30 cellular contexts compared by ENCODE assay signal in the genomic region with DNA sequence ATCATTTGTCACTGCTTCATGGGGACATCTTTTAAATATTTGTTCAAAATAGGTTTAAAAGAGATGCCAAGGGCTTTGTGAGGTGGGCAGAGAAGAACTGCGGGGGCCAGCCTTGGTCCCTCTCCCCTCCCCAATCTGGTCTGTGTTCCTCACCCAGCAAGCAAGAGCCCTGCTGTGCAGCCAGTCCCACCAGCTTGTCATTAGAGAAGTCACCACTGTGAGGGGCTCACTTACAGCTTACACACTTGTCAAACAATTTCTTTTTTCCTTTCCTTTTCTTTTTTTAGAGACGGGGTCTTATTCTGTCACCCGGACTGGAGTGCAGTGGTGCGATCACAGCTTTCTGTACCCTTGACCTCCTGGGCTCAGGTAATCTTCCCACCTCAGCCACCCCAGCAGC. TPM values are rescaled to one million over a fixed set of nuclear protein-coding genes. Genes with fewer than 3 reads are reported as not detected.
DNase-seq lines count a peak whose midpoint lies in the region; ATAC-seq and TF ChIP-seq lines count a peak whose summit lies in the region.
"Had no signal": no experiment of that assay in that cellular context is flagged by ENCODE, and none has a peak within 500 bp of the region (broad histone marks: within the 10 kb centered on the region; RNA-seq: fewer than 3 reads in every experiment).

No MANE protein-coding gene starts in this region.

- H3K4me1 Mint-ChIP-seq in endodermal cell: peaks cover 36% of the 10 kb centered on the region

- H3K9me3 Mint-ChIP-seq in endodermal cell: no peaks in the 10 kb centered on the region
- H3K9me3 Mint-ChIP-seq: activated CD4-positive, alpha-beta T cell treated with anti-CD3 and anti-CD28 coated beads, Interleukin-2, amount 10 ng/mL, durations not matched to agents 24 days and 14 days; activated naive CD8-positive, alpha-beta T cell treated with anti-CD3 and anti-CD28 coated beads, Interleukin-2, amount 10 ng/mL, durations not matched to agents 7 days and 5 days had no signal

- H3K27ac Mint-ChIP-seq in endodermal cell: no peak overlapping the region
- H3K27ac Mint-ChIP-seq: activated CD4-positive, alpha-beta T cell treated with anti-CD3 and anti-CD28 coated beads, Interleukin-2, amount 10 ng/mL, durations not matched to agents 24 days and 14 days; activated naive CD8-positive, alpha-beta T cell treated with anti-CD3 and anti-CD28 coated beads, Interleukin-2, amount 10 ng/mL, durations not matched to agents 7 days and 5 days; GM23338 had no signal

- H3K4me3 Mint-ChIP-seq in endodermal cell: no peak overlapping the region
- H3K4me3 Mint-ChIP-seq: activated CD4-positive, alpha-beta T cell treated with anti-CD3 and anti-CD28 coated beads, Interleukin-2, amount 10 ng/mL, durations not matched to agents 24 days and 14 days; activated naive CD8-positive, alpha-beta T cell treated with anti-CD3 and anti-CD28 coated beads, Interleukin-2, amount 10 ng/mL, durations not matched to agents 7 days and 5 days; GM23338 had no signal

- no peak overlapping the region for H3K9ac ChIP-seq in endodermal cell (ENCODE audit: extremely low read depth, low read length, poor library complexity, severe bottlenecking)

- H3K9me3 ChIP-seq in right atrium auricular region: no peaks in the 10 kb centered on the region
- H3K9me3 ChIP-seq in endodermal cell (ENCODE audit: control insufficient read depth, low read length): no peaks in the 10 kb centered on the region
- H3K9me3 ChIP-seq: MG63, Peyer's patch, stomach, tibial nerve had no signal

- H3K27me3 Mint-ChIP-seq in endodermal cell (ENCODE audit: insufficient read depth): peaks cover 10% of the 10 kb centered on the region

- 88 to 94% methylated on average over 4 of the region's 4 CpGs for WGBS in endodermal cell (ENCODE audit: insufficient coverage in 1 of 2, insufficient read length in 1 of 2), 2 experiments

- no peaks in the 10 kb centered on the region for H3K36me3 Mint-ChIP-seq in endodermal cell (ENCODE audit: low read depth)
- H3K36me3 Mint-ChIP-seq: activated naive CD8-positive, alpha-beta T cell treated with anti-CD3 and anti-CD28 coated beads, Interleukin-2, amount 10 ng/mL, durations not matched to agents 7 days and 5 days had no signal

- peak in 1 of 2 donors; percentile 41 for TF ChIP-seq CTCF in right atrium auricular region (IDR thresholded peaks at IDR 0.05)
- TF ChIP-seq CTCF in endodermal cell (conservative IDR thresholded peaks at IDR 0.05): peak; percentile 29

- no peak for ATAC-seq in Right ventricle myocardium inferior
- ATAC-seq in GM18517 (IDR thresholded peaks at IDR 0.05; ENCODE audit: unreplicated experiment): no peak
- ATAC-seq: GM23338, left lobe of liver, sciatic nerve had no signal

- H3K27ac ChIP-seq in right atrium auricular region (peak overlapping the region; percentile 77 to 87), endodermal cell (ENCODE audit: low read depth, low read length) (no peak overlapping the region)
- H3K27ac ChIP-seq: cardiac muscle cell, Peyer's patch had no signal

- no peak for DNase-seq in right atrium auricular region (ENCODE audit: low spot score)
- no peak for DNase-seq in Right ventricle myocardium inferior (ENCODE audit: missing footprints)
- DNase-seq in NCI-H1694 (lab: John Stamatoyannopoulos, UW): peak; percentile 36
- DNase-seq in endodermal cell: no peak
- no peak for DNase-seq in DMS114 treated with DMSO at 0.1 percent for 48 hours (lab: John Stamatoyannopoulos, UW; ENCODE audit: unreplicated experiment)
- no peak for DNase-seq in stimulated activated CD4-positive, alpha-beta T cell treated with anti-CD3 and anti-CD28 coated beads, Interleukin-4, amount 100 ng/mL, for 24 hours
- DNase-seq: activated CD4-positive, alpha-beta T cell treated with anti-CD3 and anti-CD28 coated beads, Interleukin-2, amount 10 ng/mL, durations not matched to agents 24 days and 14 days; activated effector memory CD4-positive, alpha-beta T cell treated with anti-CD3 and anti-CD28 coated beads, Interleukin-2, amount 50 U/mL, for 16 hours; activated naive CD8-positive, alpha-beta T cell treated with anti-CD3 and anti-CD28 coated beads, Interleukin-2, amount 10 ng/mL, durations not matched to agents 7 days and 5 days; activated T-cell treated with anti-CD3 and anti-CD28 coated beads, Interleukin-2, amount 50 U/mL, for 1 hour; aorta; DMS79 treated with DMSO at 0.1 percent for 48 hours; GF-D8; glutamatergic neuron; KBM-7; MG63; NCI-H2227 treated with DMSO at 0.1 percent for 48 hours; NCI-H526; Peyer's patch; stimulated activated CD4-positive, alpha-beta T cell treated with anti-CD3 and anti-CD28 coated beads, Interleukin-12 subunit alpha, Interleukin-12 subunit beta, amount 100 ng/mL, for 4 hours; stimulated activated CD4-positive, alpha-beta T cell treated with anti-CD3 and anti-CD28 coated beads, Interleukin-2, amount 100 ng/mL, for 48 hours; stomach had no signal

- intact Hi-C loops in Right ventricle myocardium inferior (cut with DNase I): no loop called here

- H3K36me3 ChIP-seq in right atrium auricular region (no peaks in the 10 kb centered on the region), endodermal cell (ENCODE audit: control insufficient read depth, insufficient read depth, low read length) (no peaks in the 10 kb centered on the region)
- H3K36me3 ChIP-seq: cardiac muscle cell, MG63, Peyer's patch, stomach, tibial nerve had no signal

- H3K27me3 ChIP-seq in right atrium auricular region (no peaks in the 10 kb centered on the region), endodermal cell (ENCODE audit: control insufficient read depth, insufficient read depth, low read length, poor library complexity, severe bottlenecking) (no peaks in the 10 kb centered on the region)
- H3K27me3 ChIP-seq: cardiac muscle cell, MG63, Peyer's patch had no signal

- peaks cover 0 to 46% of the 10 kb centered on the region in 2 donors for H3K4me1 ChIP-seq in right atrium auricular region
- peaks cover 27% of the 10 kb centered on the region for H3K4me1 ChIP-seq in endodermal cell (ENCODE audit: control insufficient read depth, insufficient read depth, low read length)

- H3K4me3 ChIP-seq in right atrium auricular region (no peak overlapping the region), endodermal cell (ENCODE audit: low read length) (no peak overlapping the region)
- H3K4me3 ChIP-seq: cardiac muscle cell, coronary artery, GM23338, MG63, Peyer's patch, stomach, tibial nerve had no signal

RNA-seq across cellular contexts. Expression of gene CDK18, which starts 10.3 kb away (rescaled TPM):
- total RNA-seq in right atrium auricular region: 100 to 1,000 TPM in 1 of 2 donors, 10 to 100 TPM in 1; 85.6 to 116 TPM
- total RNA-seq in Right ventricle myocardium inferior: 180 TPM
- total RNA-seq in endodermal cell: 10 to 100 TPM; 58.1 to 88.7 TPM
- 24.4 TPM for polyA plus RNA-seq in endodermal cell (2013, experiment 1 of 2)
- 22.7 TPM for polyA plus RNA-seq in endodermal cell (2013, experiment 2 of 2)

RNA-seq across cellular contexts. Expression of gene BLACAT1, which starts 38.3 kb away (rescaled TPM):
- under 1 TPM; 0.24 to 0.26 TPM for total RNA-seq in right atrium auricular region
- total RNA-seq in Right ventricle myocardium inferior: not detected
- 1 to 10 TPM; 7.4 to 7.6 TPM for total RNA-seq in endodermal cell
- polyA plus RNA-seq in endodermal cell (2013, experiment 1 of 2): 9.3 TPM
- polyA plus RNA-seq in endodermal cell (2013, experiment 2 of 2): 9.8 TPM
- total RNA-seq: mesenteric fat pad had no signal
- polyA plus RNA-seq: aorta, cardiac muscle cell had no signal
